ENCODE assay signal across 1 cellular context in genomic region chr17:55394357-55395021, GRCh38.
A peak's percentile ranks its signal among the peaks of the same experiment; 100 is the strongest.
TF ChIP-seq lines count a peak whose summit lies in the region.

No MANE protein-coding gene starts in this region.

TF ChIP-seq in HepG2, 621 proteins besides CTCF, POLR2A, EP300 and RAD21 (continued from another document and continues in another):
- TF ChIP-seq PAXIP1 (CRISPR knock-in tag; conservative IDR thresholded peaks at IDR 0.05) (peak; percentile 94), SMC3 (IDR thresholded peaks at IDR 0.05; ENCODE audit: low read length) (no peak), ONECUT2 (CRISPR knock-in tag; IDR thresholded peaks at IDR 0.05) (peak; percentile 84), ZNF816 (CRISPR knock-in tag; IDR thresholded peaks at IDR 0.05; ENCODE audit: borderline replicate concordance) (no peak), CREM (IDR thresholded peaks at IDR 0.05) (peak; percentile 79), CREM (CRISPR knock-in tag; IDR thresholded peaks at IDR 0.05) (no peak), SMARCC2 (IDR thresholded peaks at IDR 0.05) (no peak), ZBTB40 (IDR thresholded peaks at IDR 0.05) (no peak), ZBTB40 (CRISPR knock-in tag; IDR thresholded peaks at IDR 0.05) (peak; percentile 21; the same call in 1 of the 2 replicates), ZNF292 (CRISPR knock-in tag; IDR thresholded peaks at IDR 0.05; ENCODE audit: borderline replicate concordance, low read depth) (peak; percentile 56; the same call in 1 of the 2 replicates), NR2F2 (IDR thresholded peaks at IDR 0.05; ENCODE audit: borderline replicate concordance, low read depth) (peak; percentile 70), RXRB (CRISPR knock-in tag; IDR thresholded peaks at IDR 0.05; ENCODE audit: borderline replicate concordance) (peak; percentile 88), HOXD1 (CRISPR knock-in tag; IDR thresholded peaks at IDR 0.05) (no peak), ZNF383 (CRISPR knock-in tag; IDR thresholded peaks at IDR 0.05; ENCODE audit: borderline replicate concordance) (no peak), ZHX1 (CRISPR knock-in tag; IDR thresholded peaks at IDR 0.05; ENCODE audit: low read depth) (no peak), REST (IDR thresholded peaks at IDR 0.05; ENCODE audit: borderline replicate concordance in 1 of 2, low read depth in 1 of 2, low read length in 2 of 2) (peak in 1 of 2 experiments; percentile 21; a peak in 1 of 4 replicates), EHMT2 (IDR thresholded peaks at IDR 0.05; ENCODE audit: borderline replicate concordance, low read depth, low read length) (peak; percentile 72; the same call in 1 of the 2 replicates), POGK (CRISPR knock-in tag; conservative IDR thresholded peaks at IDR 0.05) (no peak; the same call in 1 of the 2 replicates), MBD4 (IDR thresholded peaks at IDR 0.05; ENCODE audit: borderline replicate concordance, low read length) (peak; percentile 58; the same call in 1 of the 2 replicates), ZNF629 (CRISPR knock-in tag; conservative IDR thresholded peaks at IDR 0.05) (peak; percentile 39; the same call in 1 of the 2 replicates), ZNF317 (CRISPR knock-in tag; IDR thresholded peaks at IDR 0.05) (peak; percentile 19), ZNF557 (CRISPR knock-in tag; IDR thresholded peaks at IDR 0.05) (0 out of 2 replicates have a peak, but pooled peaks have one; percentile 55), DPF2 (CRISPR knock-in tag; IDR thresholded peaks at IDR 0.05; ENCODE audit: borderline replicate concordance, low read depth) (peak; percentile 97), ZNF367 (CRISPR knock-in tag; IDR thresholded peaks at IDR 0.05; ENCODE audit: borderline replicate concordance) (0 out of 2 replicates have a peak, but pooled peaks have one; percentile 26), ZNF205 (CRISPR knock-in tag; IDR thresholded peaks at IDR 0.05) (peak; percentile 81), ZNF710 (CRISPR knock-in tag; IDR thresholded peaks at IDR 0.05; ENCODE audit: borderline replicate concordance) (no peak), BHLHE40 (IDR thresholded peaks at IDR 0.05; ENCODE audit: low read length) (no peak), ZNF230 (CRISPR knock-in tag; IDR thresholded peaks at IDR 0.05) (no peak), ZMYM4 (CRISPR knock-in tag; IDR thresholded peaks at IDR 0.05) (peak; percentile 68), U2AF2 (IDR thresholded peaks at IDR 0.05; ENCODE audit: low read depth, low read length) (no peak), ZNF713 (CRISPR knock-in tag; IDR thresholded peaks at IDR 0.05) (no peak), GMEB2 (CRISPR knock-in tag; IDR thresholded peaks at IDR 0.05; ENCODE audit: low read depth) (no peak)
